1 cellular context compared by ENCODE assay signal in the genomic region with DNA sequence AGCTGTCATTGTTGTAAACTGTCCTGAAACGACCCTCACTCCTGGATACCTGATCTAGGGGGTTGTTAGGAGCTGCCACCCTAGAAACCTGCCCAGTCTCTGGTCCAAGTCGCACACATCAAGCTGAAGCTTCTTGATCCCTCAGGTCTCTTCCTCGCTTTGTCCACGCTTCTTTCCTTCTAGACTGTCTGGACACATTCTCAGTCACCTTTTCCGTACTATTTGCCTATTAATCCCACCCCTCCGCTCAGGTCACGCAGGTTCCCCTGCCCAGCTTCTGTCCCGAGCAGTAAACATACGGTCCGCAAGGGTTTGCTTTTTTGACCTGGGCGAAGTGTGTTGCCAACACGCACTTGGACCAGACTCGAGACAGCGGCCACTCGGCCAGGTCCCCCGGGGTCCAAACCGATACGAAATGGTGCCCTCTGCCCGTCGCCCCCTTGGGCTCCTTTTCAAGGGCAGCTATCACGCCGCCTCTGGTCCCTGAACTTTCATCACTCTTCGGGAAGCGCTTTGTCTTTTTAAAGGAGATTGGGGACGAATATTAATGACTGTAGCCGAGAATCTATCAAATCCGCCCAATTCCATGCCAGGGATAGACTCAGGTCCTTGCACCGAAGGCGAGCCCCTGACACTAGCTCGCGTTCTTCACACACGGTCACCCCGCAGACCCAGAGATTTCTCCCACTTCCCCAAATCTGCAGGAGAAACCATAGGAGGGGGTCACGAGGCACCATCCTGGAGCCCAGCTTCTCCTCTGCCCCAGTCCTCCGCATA.
TF ChIP-seq lines count a peak whose summit lies in the region.

No MANE protein-coding gene starts in this region.

TF ChIP-seq in H1, 55 proteins besides CTCF, POLR2A, EP300 and RAD21:
- TF ChIP-seq YY1 (IDR thresholded peaks at IDR 0.05; ENCODE audit: low read depth, low read length) (no peak), FOSL1 (IDR thresholded peaks at IDR 0.05; ENCODE audit: insufficient read depth, low read depth, low read length) (no peak)
